22 cellular contexts compared by ENCODE assay signal in genomic region chr4:96102541-96103018, GRCh38.
DNase-seq lines count a peak whose midpoint lies in the region; ATAC-seq and TF ChIP-seq lines count a peak whose summit lies in the region.
"Had no signal": no experiment of that assay in that cellular context is flagged by ENCODE, and none has a peak within 500 bp of the region (broad histone marks: within the 10 kb centered on the region; RNA-seq: fewer than 3 reads in every experiment).

No MANE protein-coding gene starts in this region.

- H3K36me3 Mint-ChIP-seq in activated CD8-positive, alpha-beta T cell treated with anti-CD3 and anti-CD28 coated beads, Interleukin-2, amount 10 ng/mL, durations not matched to agents 7 days and 5 days (ENCODE audit: low read depth), result no peaks in the 10 kb centered on the region
- H3K36me3 Mint-ChIP-seq: activated naive CD4-positive, alpha-beta T cell treated with anti-CD3 and anti-CD28 coated beads, Interleukin-2, amount 50 U/mL, for 72 hours had no signal

- H3K27ac ChIP-seq in right cardiac atrium (ENCODE audit: low read length), result no peak overlapping the region
- H3K27ac ChIP-seq in left ventricle myocardium inferior (replicated peaks), result no peak overlapping the region
- H3K27ac ChIP-seq in lower lobe of right lung, result no peak overlapping the region
- H3K27ac ChIP-seq in upper lobe of right lung, result no peak overlapping the region
- H3K27ac ChIP-seq: A549, BLaER1, testis had no signal

- no peak overlapping the region for H3K4me3 Mint-ChIP-seq in activated CD8-positive, alpha-beta T cell treated with anti-CD3 and anti-CD28 coated beads, Interleukin-2, amount 10 ng/mL, durations not matched to agents 7 days and 5 days
- H3K4me3 Mint-ChIP-seq: activated CD4-positive, alpha-beta T cell treated with anti-CD3 and anti-CD28 coated beads for 36 hours; activated T-helper 1 cell treated with anti-CD3 and anti-CD28 coated beads, Interleukin-12 subunit alpha, Interleukin-12 subunit beta, Interleukin-2, Interleukin-4 antibody, amounts not matched to agents 30 ng/mL and 10 ng/mL and 1 ng/mL, durations not matched to agents 14 hours and 24 hours and 36 hours; H9 had no signal

- no peaks in the 10 kb centered on the region for H3K9me3 Mint-ChIP-seq in activated CD8-positive, alpha-beta T cell treated with anti-CD3 and anti-CD28 coated beads, Interleukin-2, amount 10 ng/mL, durations not matched to agents 7 days and 5 days (ENCODE audit: insufficient read depth)
- H3K9me3 Mint-ChIP-seq: activated T-helper 1 cell treated with anti-CD3 and anti-CD28 coated beads, Interleukin-12 subunit alpha, Interleukin-12 subunit beta, Interleukin-2, Interleukin-4 antibody, amounts not matched to agents 30 ng/mL and 10 ng/mL and 1 ng/mL, durations not matched to agents 14 hours and 24 hours and 36 hours had no signal

- no peaks in the 10 kb centered on the region for H3K27me3 ChIP-seq in right cardiac atrium (ENCODE audit: control insufficient read depth, insufficient read depth)
- no peaks in the 10 kb centered on the region for H3K27me3 ChIP-seq in left ventricle myocardium inferior (ENCODE audit: low read depth)
- no peaks in the 10 kb centered on the region for H3K27me3 ChIP-seq in lower lobe of right lung (ENCODE audit: low read depth)
- H3K27me3 ChIP-seq in upper lobe of right lung, result no peaks in the 10 kb centered on the region
- H3K27me3 ChIP-seq: BLaER1, cardiac muscle cell, MG63, testis had no signal

- peak; percentile 28 to 90 for ATAC-seq in right cardiac atrium
- peak; percentile 76 to 85 for ATAC-seq in lower lobe of right lung
- ATAC-seq in upper lobe of right lung, result peak; percentile 72
- ATAC-seq in left lobe of liver, result no peak
- ATAC-seq in activated CD8-positive, alpha-beta T cell treated with anti-CD3 and anti-CD28 coated beads, Interleukin-2, amount 10 ng/mL, durations not matched to agents 7 days and 5 days, result no peak
- ATAC-seq in GM21360 (IDR thresholded peaks at IDR 0.05; ENCODE audit: unreplicated experiment), result no peak
- ATAC-seq: A549; activated CD4-positive, alpha-beta T cell treated with anti-CD3 and anti-CD28 coated beads for 36 hours; activated naive CD4-positive, alpha-beta T cell treated with anti-CD3 and anti-CD28 coated beads, Interleukin-2, amount 50 U/mL, for 72 hours; sciatic nerve had no signal

- CTCF ChIA-PET in activated CD8-positive, alpha-beta T cell treated with anti-CD3 and anti-CD28 coated beads, Interleukin-2, amount 10 ng/mL, durations not matched to agents 7 days and 5 days (lab: Charles Lee), result no interaction called here

- POLR2A ChIA-PET in activated CD8-positive, alpha-beta T cell treated with anti-CD3 and anti-CD28 coated beads, Interleukin-2, amount 10 ng/mL, durations not matched to agents 7 days and 5 days (lab: Charles Lee), result no interaction called here

- DNase-seq in right cardiac atrium, result no peak
- no peak for DNase-seq in left ventricle myocardium inferior
- peak; percentile 75 for DNase-seq in choroid plexus epithelial cell (ENCODE audit: low read depth)
- no peak for DNase-seq in lower lobe of right lung
- DNase-seq in upper lobe of right lung, result no peak
- no peak for DNase-seq in left lobe of liver (ENCODE audit: low spot score)
- no peak for DNase-seq in activated CD8-positive, alpha-beta T cell treated with anti-CD3 and anti-CD28 coated beads, Interleukin-2, amount 10 ng/mL, durations not matched to agents 7 days and 5 days
- DNase-seq: activated CD4-positive, alpha-beta T cell treated with anti-CD3 and anti-CD28 coated beads for 36 hours; dermis blood vessel endothelial cell; H9; MG63; NCI-H2171 treated with DMSO at 0.1 percent for 48 hours; NCI-H526 treated with DMSO at 0.1 percent for 48 hours; occipital lobe; testis had no signal

- no peaks in the 10 kb centered on the region for H3K9me3 ChIP-seq in right cardiac atrium (ENCODE audit: control insufficient read depth, low read length)
- H3K9me3 ChIP-seq in left ventricle myocardium inferior (replicated peaks), result peaks cover 5% of the 10 kb centered on the region
- no peaks in the 10 kb centered on the region for H3K9me3 ChIP-seq in lower lobe of right lung
- H3K9me3 ChIP-seq in upper lobe of right lung, result no peaks in the 10 kb centered on the region
- H3K9me3 ChIP-seq: A549, BLaER1, MG63, testis had no signal

- WGBS in right cardiac atrium, result 58% methylated on average over 3 of the region's 3 CpGs

- H3K36me3 ChIP-seq in left ventricle myocardium inferior (no peaks in the 10 kb centered on the region), lower lobe of right lung (no peaks in the 10 kb centered on the region), upper lobe of right lung (no peaks in the 10 kb centered on the region)
- H3K36me3 ChIP-seq: BLaER1, cardiac muscle cell, MG63 had no signal

- H3K27me3 Mint-ChIP-seq in activated CD8-positive, alpha-beta T cell treated with anti-CD3 and anti-CD28 coated beads, Interleukin-2, amount 10 ng/mL, durations not matched to agents 7 days and 5 days (ENCODE audit: low read depth), result no peaks in the 10 kb centered on the region
- H3K27me3 Mint-ChIP-seq: activated CD4-positive, alpha-beta T cell treated with anti-CD3 and anti-CD28 coated beads for 36 hours had no signal

- H3K4me1 ChIP-seq in right cardiac atrium (ENCODE audit: control insufficient read depth, insufficient read depth, low read length) (no peaks in the 10 kb centered on the region), left ventricle myocardium inferior (peaks cover 7% of the 10 kb centered on the region), lower lobe of right lung (no peaks in the 10 kb centered on the region), upper lobe of right lung (no peaks in the 10 kb centered on the region)
- H3K4me1 ChIP-seq: A549, BLaER1, testis had no signal

- H3K27ac Mint-ChIP-seq in activated CD8-positive, alpha-beta T cell treated with anti-CD3 and anti-CD28 coated beads, Interleukin-2, amount 10 ng/mL, durations not matched to agents 7 days and 5 days, result no peak overlapping the region
- H3K27ac Mint-ChIP-seq: activated CD4-positive, alpha-beta T cell treated with anti-CD3 and anti-CD28 coated beads for 36 hours; activated naive CD4-positive, alpha-beta T cell treated with anti-CD3 and anti-CD28 coated beads, Interleukin-2, amount 50 U/mL, for 72 hours; activated T-helper 1 cell treated with anti-CD3 and anti-CD28 coated beads, Interleukin-12 subunit alpha, Interleukin-12 subunit beta, Interleukin-2, Interleukin-4 antibody, amounts not matched to agents 30 ng/mL and 10 ng/mL and 1 ng/mL, durations not matched to agents 14 hours and 24 hours and 36 hours had no signal

- no peaks in the 10 kb centered on the region for H3K4me1 Mint-ChIP-seq in activated CD8-positive, alpha-beta T cell treated with anti-CD3 and anti-CD28 coated beads, Interleukin-2, amount 10 ng/mL, durations not matched to agents 7 days and 5 days (ENCODE audit: low read depth)
- H3K4me1 Mint-ChIP-seq: activated CD4-positive, alpha-beta T cell treated with anti-CD3 and anti-CD28 coated beads for 36 hours had no signal

- intact Hi-C loops in right cardiac atrium (cut with DNase I) (no loop called here), left ventricle myocardium inferior (cut with micrococcal nuclease) (no loop called here), lower lobe of right lung (cut with DNase I) (no loop called here), upper lobe of right lung (cut with DNase I) (no loop called here)

- H3K4me3 ChIP-seq in right cardiac atrium (ENCODE audit: low read length), result no peak overlapping the region
- no peak overlapping the region for H3K4me3 ChIP-seq in left ventricle myocardium inferior
- no peak overlapping the region for H3K4me3 ChIP-seq in choroid plexus epithelial cell (ENCODE audit: low read depth, low read length)
- no peak overlapping the region for H3K4me3 ChIP-seq in lower lobe of right lung
- H3K4me3 ChIP-seq in upper lobe of right lung, result no peak overlapping the region
- H3K4me3 ChIP-seq: A549, BLaER1, cardiac muscle cell, MG63, testis had no signal

- TF ChIP-seq CTCF in left ventricle myocardium inferior (IDR thresholded peaks at IDR 0.05; ENCODE audit: borderline replicate concordance), result no peak
- TF ChIP-seq CTCF in choroid plexus epithelial cell (conservative IDR thresholded peaks at IDR 0.05; ENCODE audit: low read depth, low read length), result no peak
- no peak for TF ChIP-seq CTCF in lower lobe of right lung (IDR thresholded peaks at IDR 0.05)
- TF ChIP-seq CTCF in upper lobe of right lung (IDR thresholded peaks at IDR 0.05), result no peak

Comparison
In these comparisons a context has a peak if more than half of its experiments do, and no peak if none do; other contexts are left out.
1. ATAC-seq: peak in right cardiac atrium (2 of 2), lower lobe of right lung (2 of 2) and upper lobe of right lung (single experiment); none in left lobe of liver (single experiment), activated CD8-positive, alpha-beta T cell treated with anti-CD3 and anti-CD28 coated beads, Interleukin-2, amount 10 ng/mL, durations not matched to agents 7 days and 5 days (single experiment) and GM21360 (single experiment).